1 cellular context compared by ENCODE assay signal in the genomic region with DNA sequence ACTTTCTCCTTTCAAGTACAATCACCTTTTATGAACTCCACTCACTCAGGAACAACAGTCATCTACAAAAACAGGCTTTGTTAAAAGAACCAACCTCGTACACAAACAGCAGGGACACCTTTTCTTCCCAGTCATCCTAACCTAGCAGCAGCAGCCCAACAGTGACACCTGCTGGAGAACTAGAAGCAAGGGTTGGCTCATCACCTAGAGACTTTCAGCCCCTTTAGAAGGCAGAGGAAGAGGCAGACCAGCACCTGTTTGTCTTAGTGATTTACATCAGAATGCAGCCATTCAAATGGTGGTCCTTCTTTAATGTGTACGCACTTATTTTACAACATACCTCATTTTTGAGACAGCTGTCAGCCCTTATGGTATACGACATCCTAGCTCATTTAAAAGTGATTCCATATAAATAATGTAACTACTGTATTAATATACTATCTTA.
TF ChIP-seq lines count a peak whose summit lies in the region.

No MANE protein-coding gene starts in this region.

TF ChIP-seq in HEK293, 187 proteins besides CTCF, POLR2A, EP300 and RAD21 (continued from another document):
- TF ChIP-seq, protein P1, sequence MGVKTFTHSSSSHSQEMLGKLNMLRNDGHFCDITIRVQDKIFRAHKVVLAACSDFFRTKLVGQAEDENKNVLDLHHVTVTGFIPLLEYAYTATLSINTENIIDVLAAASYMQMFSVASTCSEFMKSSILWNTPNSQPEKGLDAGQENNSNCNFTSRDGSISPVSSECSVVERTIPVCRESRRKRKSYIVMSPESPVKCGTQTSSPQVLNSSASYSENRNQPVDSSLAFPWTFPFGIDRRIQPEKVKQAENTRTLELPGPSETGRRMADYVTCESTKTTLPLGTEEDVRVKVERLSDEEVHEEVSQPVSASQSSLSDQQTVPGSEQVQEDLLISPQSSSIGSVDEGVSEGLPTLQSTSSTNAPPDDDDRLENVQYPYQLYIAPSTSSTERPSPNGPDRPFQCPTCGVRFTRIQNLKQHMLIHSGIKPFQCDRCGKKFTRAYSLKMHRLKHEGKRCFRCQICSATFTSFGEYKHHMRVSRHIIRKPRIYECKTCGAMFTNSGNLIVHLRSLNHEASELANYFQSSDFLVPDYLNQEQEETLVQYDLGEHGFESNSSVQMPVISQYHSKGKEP (tag by site-specific recombination; IDR thresholded peaks at IDR 0.05), result no peak
- TF ChIP-seq ZNF596 (tag by site-specific recombination; IDR thresholded peaks at IDR 0.05) (no peak), ZNF529 (tag by site-specific recombination; IDR thresholded peaks at IDR 0.05; ENCODE audit: insufficient replicate concordance) (no peak), ZNF600 (tag by site-specific recombination; IDR thresholded peaks at IDR 0.05) (0 out of 2 replicates have a peak, but pooled peaks have one; percentile 16), ZNF2 (tag by site-specific recombination; IDR thresholded peaks at IDR 0.05) (peak; percentile 93), ZNF280C (tag by site-specific recombination; IDR thresholded peaks at IDR 0.05) (no peak)
- TF ChIP-seq, protein P2, sequence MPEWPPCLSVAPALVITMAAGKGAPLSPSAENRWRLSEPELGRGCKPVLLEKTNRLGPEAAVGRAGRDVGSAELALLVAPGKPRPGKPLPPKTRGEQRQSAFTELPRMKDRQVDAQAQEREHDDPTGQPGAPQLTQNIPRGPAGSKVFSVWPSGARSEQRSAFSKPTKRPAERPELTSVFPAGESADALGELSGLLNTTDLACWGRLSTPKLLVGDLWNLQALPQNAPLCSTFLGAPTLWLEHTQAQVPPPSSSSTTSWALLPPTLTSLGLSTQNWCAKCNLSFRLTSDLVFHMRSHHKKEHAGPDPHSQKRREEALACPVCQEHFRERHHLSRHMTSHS (tag by site-specific recombination; IDR thresholded peaks at IDR 0.05), result no peak
- TF ChIP-seq, protein P3, sequence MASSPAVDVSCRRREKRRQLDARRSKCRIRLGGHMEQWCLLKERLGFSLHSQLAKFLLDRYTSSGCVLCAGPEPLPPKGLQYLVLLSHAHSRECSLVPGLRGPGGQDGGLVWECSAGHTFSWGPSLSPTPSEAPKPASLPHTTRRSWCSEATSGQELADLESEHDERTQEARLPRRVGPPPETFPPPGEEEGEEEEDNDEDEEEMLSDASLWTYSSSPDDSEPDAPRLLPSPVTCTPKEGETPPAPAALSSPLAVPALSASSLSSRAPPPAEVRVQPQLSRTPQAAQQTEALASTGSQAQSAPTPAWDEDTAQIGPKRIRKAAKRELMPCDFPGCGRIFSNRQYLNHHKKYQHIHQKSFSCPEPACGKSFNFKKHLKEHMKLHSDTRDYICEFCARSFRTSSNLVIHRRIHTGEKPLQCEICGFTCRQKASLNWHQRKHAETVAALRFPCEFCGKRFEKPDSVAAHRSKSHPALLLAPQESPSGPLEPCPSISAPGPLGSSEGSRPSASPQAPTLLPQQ (tag by site-specific recombination; IDR thresholded peaks at IDR 0.05), result 0 out of 2 replicates have a peak, but pooled peaks have one; percentile 39
TF ChIP-seq in HEK293: peak in this region for 14.
